In the genomic region with DNA sequence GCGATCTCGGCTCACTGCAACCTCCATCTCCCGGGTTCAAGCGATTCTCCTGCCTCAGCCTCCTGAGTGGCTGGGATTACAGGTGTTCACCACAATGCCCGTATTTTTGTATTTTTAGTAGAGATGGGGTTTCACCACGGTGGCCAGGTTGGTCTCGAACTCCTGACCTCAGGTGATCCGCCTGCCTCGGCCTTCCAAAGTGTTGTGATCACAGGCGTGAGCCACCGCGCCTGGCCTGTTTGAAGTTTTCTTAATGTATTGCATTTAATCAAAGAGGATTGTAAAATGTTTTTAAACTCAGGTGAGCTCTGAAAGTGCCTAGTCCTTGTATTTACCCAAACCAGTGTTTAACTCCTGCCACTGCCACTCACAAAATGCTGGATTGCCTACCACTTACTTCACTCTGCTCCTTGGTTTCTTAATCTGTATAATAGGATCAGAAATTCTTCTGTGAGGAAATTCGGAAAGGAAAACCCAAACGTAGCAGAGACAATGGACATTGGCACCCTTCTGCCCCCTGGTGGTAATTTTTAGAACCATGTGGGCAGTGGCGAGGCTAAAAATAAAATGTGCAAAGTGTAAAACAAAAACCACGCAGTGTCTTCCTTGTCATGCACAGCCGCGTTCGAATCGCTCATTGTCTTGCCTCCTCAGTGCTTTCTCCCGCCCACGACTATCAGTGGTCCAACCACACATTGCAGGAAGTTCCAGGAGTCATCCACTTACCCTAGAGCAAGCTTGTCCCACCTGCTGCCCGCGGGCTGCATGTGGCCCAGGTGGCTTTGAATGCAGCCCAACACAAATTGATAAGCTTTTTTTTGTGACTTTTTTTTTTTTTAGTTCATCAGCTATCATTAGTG, we compare ENCODE assay signal across 8 cellular contexts. TPM values are rescaled to one million over a fixed set of nuclear protein-coding genes. Genes with fewer than 3 reads are reported as not detected.
A peak's percentile ranks its signal among the peaks of the same experiment; 100 is the strongest.
DNase-seq lines count a peak whose midpoint lies in the region; ATAC-seq and TF ChIP-seq lines count a peak whose summit lies in the region.

No MANE protein-coding gene starts in this region.

- TF ChIP-seq CTCF in retinal pigment epithelial cell (conservative IDR thresholded peaks at IDR 0.05; ENCODE audit: low read depth, low read length) = peak; percentile 82

- DNase-seq in GDM1 (lab: John Stamatoyannopoulos, UW) = peak; percentile 66
- DNase-seq in H7 = peak; percentile 65
- DNase-seq in M059J (ENCODE audit: low read depth) = peak; percentile 67
- DNase-seq in SK-MEL-5 (ENCODE audit: low read depth, low spot score) = peak; percentile 81
- DNase-seq in activated naive CD4-positive, alpha-beta T cell treated with anti-CD3 and anti-CD28 coated beads, Interleukin-2, amount 50 U/mL, for 72 hours (ENCODE audit: low spot score in 2 of 2) = peak; percentile 72 to 74
- DNase-seq in left cardiac atrium = peak; percentile 50
- no peak for DNase-seq in retinal pigment epithelial cell (ENCODE audit: low read depth)

- H3K36me3 Mint-ChIP-seq in activated naive CD4-positive, alpha-beta T cell treated with anti-CD3 and anti-CD28 coated beads, Interleukin-2, amount 50 U/mL, for 72 hours = peaks cover 4 to 6% of the 10 kb centered on the region in 2 donors

- no peak overlapping the region for H3K4me3 ChIP-seq in H7 (ENCODE audit: insufficient read depth, low read depth, low read length)
- H3K4me3 ChIP-seq in retinal pigment epithelial cell (ENCODE audit: low read length) = no peak overlapping the region

- H3K9me3 Mint-ChIP-seq in activated naive CD4-positive, alpha-beta T cell treated with anti-CD3 and anti-CD28 coated beads, Interleukin-2, amount 50 U/mL, for 72 hours = no peaks in the 10 kb centered on the region

- intact Hi-C loops in left cardiac atrium (cut with DNase I) = loop anchor here (1.0 to 5.0 kb wide), 2 partner anchors 72 to 75 kb away; no protein-coding TSS in a partner anchor

- no peaks in the 10 kb centered on the region for H3K36me3 ChIP-seq in H7 (replicated peaks; ENCODE audit: control insufficient read depth, insufficient read depth, low read length)

- peak overlapping the region in 1 of 2 donors; percentile 21 for H3K27ac Mint-ChIP-seq in activated naive CD4-positive, alpha-beta T cell treated with anti-CD3 and anti-CD28 coated beads, Interleukin-2, amount 50 U/mL, for 72 hours

- no peaks in the 10 kb centered on the region for H3K27me3 ChIP-seq in H7 (ENCODE audit: control insufficient read depth, insufficient read depth, low read length)

- in situ Hi-C loops in SK-MEL-5 (cut with HindIII; ENCODE audit: low pct_unique_long_range_greater_than_20kb, low sequenced_read_pairs) = no loop called here

- ATAC-seq in activated naive CD4-positive, alpha-beta T cell treated with anti-CD3 and anti-CD28 coated beads, Interleukin-2, amount 50 U/mL, for 72 hours = peak; percentile 89 to 98
- ATAC-seq in left cardiac atrium = peak; percentile 75 to 79
- no peak for ATAC-seq in HG02840 (IDR thresholded peaks at IDR 0.05; ENCODE audit: low FRiP score, unreplicated experiment)

RNA-seq across cellular contexts. Expression of a gene that starts 27.3 kb away (rescaled TPM):
- 1.8 and 3.7 TPM in 2 replicates for total RNA-seq in H7 (2014; rRNA removed; shearing (Covaris generic))
- total RNA-seq in M059J (2014; rRNA removed; shearing (Covaris generic)) = 9.0 and 11.2 TPM in 2 replicates
- total RNA-seq in SK-MEL-5 (2014; rRNA removed; shearing (Covaris generic)) = 4.5 and 6.7 TPM in 2 replicates
- 4.4 and 7.9 TPM in 2 replicates for polyA plus RNA-seq in SK-MEL-5 (2015; cell fraction: cytosol; rRNA removed)
- 0.96 and 2.2 TPM in 2 replicates for polyA plus RNA-seq in SK-MEL-5 (2015; cell fraction: nucleus; rRNA removed)
- 1 to 10 TPM; 2.0 to 5.5 TPM for total RNA-seq in activated naive CD4-positive, alpha-beta T cell treated with anti-CD3 and anti-CD28 coated beads, Interleukin-2, amount 50 U/mL, for 72 hours
- total RNA-seq in left cardiac atrium = 1 to 10 TPM; 1.3 to 1.7 TPM

RNA-seq across cellular contexts. Expression of a gene that starts 27.4 kb away (rescaled TPM):
- total RNA-seq in H7 (2014; rRNA removed; shearing (Covaris generic)) = 18.0 and 25.9 TPM in 2 replicates
- total RNA-seq in M059J (2014; rRNA removed; shearing (Covaris generic)) = 57.4 and 77.0 TPM in 2 replicates
- 51.5 and 58.9 TPM in 2 replicates for total RNA-seq in SK-MEL-5 (2014; rRNA removed; shearing (Covaris generic))
- polyA plus RNA-seq in SK-MEL-5 (2015; cell fraction: cytosol; rRNA removed) = 50.7 and 52.9 TPM in 2 replicates
- 15.3 and 19.4 TPM in 2 replicates for polyA plus RNA-seq in SK-MEL-5 (2015; cell fraction: nucleus; rRNA removed)
- 10 to 100 TPM; 38.0 to 46.1 TPM for total RNA-seq in activated naive CD4-positive, alpha-beta T cell treated with anti-CD3 and anti-CD28 coated beads, Interleukin-2, amount 50 U/mL, for 72 hours
- 10 to 100 TPM; 10.9 to 18.4 TPM for total RNA-seq in left cardiac atrium

RNA-seq across cellular contexts. Expression of a gene that starts 45.3 kb away (rescaled TPM):
- 5.3 and 5.7 TPM in 2 replicates for total RNA-seq in H7 (2014; rRNA removed; shearing (Covaris generic))
- 0.42 and 1.1 TPM in 2 replicates for total RNA-seq in M059J (2014; rRNA removed; shearing (Covaris generic))
- total RNA-seq in SK-MEL-5 (2014; rRNA removed; shearing (Covaris generic)) = 3.2 and 6.2 TPM in 2 replicates
- polyA plus RNA-seq in SK-MEL-5 (2015; cell fraction: cytosol; rRNA removed) = 10.7 and 11.4 TPM in 2 replicates
- polyA plus RNA-seq in SK-MEL-5 (2015; cell fraction: nucleus; rRNA removed) = 1.0 and 4.6 TPM in 2 replicates
- 10 to 100 TPM; 17.2 to 27.7 TPM for total RNA-seq in activated naive CD4-positive, alpha-beta T cell treated with anti-CD3 and anti-CD28 coated beads, Interleukin-2, amount 50 U/mL, for 72 hours
- 1 to 10 TPM; 5.4 to 6.0 TPM for total RNA-seq in left cardiac atrium

RNA-seq across cellular contexts. Expression of a gene that starts 54.9 kb away (rescaled TPM):
- 20.0 and 32.0 TPM in 2 replicates for total RNA-seq in H7 (2014; rRNA removed; shearing (Covaris generic))
- 35.2 and 57.4 TPM in 2 replicates for total RNA-seq in M059J (2014; rRNA removed; shearing (Covaris generic))
- 26.7 and 30.8 TPM in 2 replicates for total RNA-seq in SK-MEL-5 (2014; rRNA removed; shearing (Covaris generic))
- polyA plus RNA-seq in SK-MEL-5 (2015; cell fraction: cytosol; rRNA removed) = 37.5 and 49.8 TPM in 2 replicates
- polyA plus RNA-seq in SK-MEL-5 (2015; cell fraction: nucleus; rRNA removed) = 11.7 and 12.2 TPM in 2 replicates
- 100 to 1,000 TPM in 1 of 2 donors, 10 to 100 TPM in 1; 73.5 to 102 TPM for total RNA-seq in activated naive CD4-positive, alpha-beta T cell treated with anti-CD3 and anti-CD28 coated beads, Interleukin-2, amount 50 U/mL, for 72 hours
- total RNA-seq in left cardiac atrium = 10 to 100 TPM; 47.3 to 78.3 TPM
